ENCODE assay signal across 12 cellular contexts in genomic region chr18:63105636-63106316, GRCh38.
DNase-seq lines count a peak whose midpoint lies in the region; ATAC-seq and TF ChIP-seq lines count a peak whose summit lies in the region.
"Had no signal": no experiment of that assay in that cellular context is flagged by ENCODE, and none has a peak within 500 bp of the region (broad histone marks: within the 10 kb centered on the region; RNA-seq: fewer than 3 reads in every experiment).

No MANE protein-coding gene starts in this region.

- peak overlapping the region in 2 of 8 donors; percentile 88 to 92 for H3K4me3 Mint-ChIP-seq in CD4-positive, alpha-beta memory T cell

- no peaks in the 10 kb centered on the region for H3K27me3 ChIP-seq in GM06990 (replicated peaks; ENCODE audit: control insufficient read depth, insufficient read depth, low read length)
- H3K27me3 ChIP-seq in CD4-positive, alpha-beta memory T cell (ENCODE audit: insufficient read depth, low read length): no peaks in the 10 kb centered on the region

- peaks cover 0 to 2% of the 10 kb centered on the region in 2 donors for H3K27me3 Mint-ChIP-seq in CD4-positive, alpha-beta memory T cell

- H3K9me3 Mint-ChIP-seq in CD4-positive, alpha-beta memory T cell: peaks cover 0 to 2% (median 0%) of the 10 kb centered on the region in 8 donors

- H3K36me3 ChIP-seq in GM06990 (ENCODE audit: control insufficient read depth, insufficient read depth, low read length): no peaks in the 10 kb centered on the region
- H3K36me3 ChIP-seq in CD4-positive, alpha-beta memory T cell (ENCODE audit: insufficient read depth, low read length): no peaks in the 10 kb centered on the region

- no peak overlapping the region for H3K27ac ChIP-seq in CD4-positive, alpha-beta memory T cell (ENCODE audit: low read depth, low read length)
- H3K27ac ChIP-seq: skin epidermis had no signal

- intact Hi-C loops in CD4-positive, alpha-beta memory T cell (cut with micrococcal nuclease): no loop called here

- H3K27ac Mint-ChIP-seq in CD4-positive, alpha-beta memory T cell: peak overlapping the region in 1 of 7 donors; percentile 28

- peak; percentile 73 for DNase-seq in GM06990 (ENCODE audit: extremely low read depth, insufficient read length)
- no peak for DNase-seq in CD4-positive, alpha-beta memory T cell
- no peak for DNase-seq in GOT3 (lab: John Stamatoyannopoulos, UW)
- DNase-seq in activated gamma-delta T cell (lab: John Stamatoyannopoulos, UW): no peak
- DNase-seq in activated CD4-positive, CD25-positive, alpha-beta regulatory T cell treated with anti-CD3 and anti-CD28 coated beads, Interleukin-2, amount 50 U/mL, for 72 hours: no peak
- DNase-seq: activated effector memory CD4-positive, alpha-beta T cell treated with anti-CD3 and anti-CD28 coated beads, Interleukin-2, amount 50 U/mL, for 16 hours; dermis blood vessel endothelial cell; NCI-H82 had no signal

- H3K36me3 Mint-ChIP-seq in CD4-positive, alpha-beta memory T cell: no peaks in the 10 kb centered on the region

- CTCF ChIA-PET in CD4-positive, alpha-beta memory T cell (lab: Charles Lee; ENCODE audit: partially characterized antibody): no interaction called here

- ATAC-seq in GM19025 (IDR thresholded peaks at IDR 0.05; ENCODE audit: low read depth, unreplicated experiment) (peak; percentile 50), HG02610 (IDR thresholded peaks at IDR 0.05; ENCODE audit: unreplicated experiment) (peak; percentile 71), HG03457 (IDR thresholded peaks at IDR 0.05; ENCODE audit: unreplicated experiment) (peak; percentile 48)

- POLR2A ChIA-PET in CD4-positive, alpha-beta memory T cell (lab: Charles Lee; ENCODE audit: partially characterized antibody): no interaction called here

- peaks cover 15% of the 10 kb centered on the region for H3K4me1 ChIP-seq in CD4-positive, alpha-beta memory T cell (ENCODE audit: insufficient read depth, low read length)

- no peak for TF ChIP-seq CTCF in GM06990 (IDR thresholded peaks at IDR 0.05; ENCODE audit: insufficient read depth, low read length, poor library complexity, severe bottlenecking)

- H3K4me3 ChIP-seq in GM06990 (replicated peaks; ENCODE audit: low read depth, low read length): no peak overlapping the region; the same call in 1 of the 2 replicates
- H3K4me3 ChIP-seq in CD4-positive, alpha-beta memory T cell (ENCODE audit: low read length in 2 of 2): no peak overlapping the region
- H3K4me3 ChIP-seq: skin epidermis had no signal

- H3K4me1 Mint-ChIP-seq in CD4-positive, alpha-beta memory T cell: peaks cover 17 to 38% (median 28%) of the 10 kb centered on the region in 4 donors

- H3K9me3 ChIP-seq in CD4-positive, alpha-beta memory T cell (ENCODE audit: control insufficient read depth in 1 of 2, low read length in 2 of 2): no peaks in the 10 kb centered on the region
